Comparison of ENCODE assay signal across 39 cellular contexts in the genomic region with DNA sequence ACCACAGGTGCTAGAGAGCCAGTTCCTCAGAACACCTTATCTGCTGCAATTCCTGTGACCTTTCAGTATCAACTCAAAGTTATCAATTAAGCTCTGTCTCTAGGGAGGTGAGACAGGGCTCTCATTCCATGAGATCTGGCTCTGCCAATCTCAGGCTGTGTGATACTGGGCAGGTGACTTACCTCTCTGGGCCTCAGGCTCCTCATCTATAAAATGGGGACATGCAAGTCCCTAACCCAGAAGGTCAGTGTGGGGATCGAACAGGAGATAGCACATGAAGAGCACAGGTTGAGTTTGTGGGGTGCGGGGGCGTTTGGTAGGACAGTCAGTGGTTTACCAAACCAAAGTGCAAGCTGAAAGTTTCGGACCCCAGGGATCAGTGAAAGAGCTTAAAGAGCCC.
"Had no signal": no experiment of that assay in that cellular context is flagged by ENCODE, and none has a peak within 500 bp of the region (broad histone marks: within the 10 kb centered on the region; RNA-seq: fewer than 3 reads in every experiment).

No MANE protein-coding gene starts in this region.

- H3K4me3 ChIP-seq: adrenal gland, ascending aorta, body of pancreas, breast epithelium, cardiac muscle cell had no signal

- H3K36me3 Mint-ChIP-seq: activated naive CD4-positive, alpha-beta T cell treated with anti-CD3 and anti-CD28 coated beads, Interleukin-2, amount 10 ng/mL, durations not matched to agents 7 days and 5 days; activated naive CD4-positive, alpha-beta T cell treated with anti-CD3 and anti-CD28 coated beads, Interleukin-2, amount 50 U/mL, for 72 hours; activated naive CD8-positive, alpha-beta T cell; activated naive CD8-positive, alpha-beta T cell treated with anti-CD3 and anti-CD28 coated beads for 36 hours; activated naive CD8-positive, alpha-beta T cell treated with anti-CD3 and anti-CD28 coated beads, Interleukin-2, amount 10 ng/mL, durations not matched to agents 7 days and 5 days; brain had no signal

- H3K9me3 Mint-ChIP-seq: activated naive CD4-positive, alpha-beta T cell treated with anti-CD3 and anti-CD28 coated beads, Interleukin-2, amount 10 ng/mL, durations not matched to agents 7 days and 5 days; activated naive CD4-positive, alpha-beta T cell treated with anti-CD3 and anti-CD28 coated beads, Interleukin-2, amount 50 U/mL, for 72 hours; activated naive CD8-positive, alpha-beta T cell treated with anti-CD3 and anti-CD28 coated beads for 36 hours; activated naive CD8-positive, alpha-beta T cell treated with anti-CD3 and anti-CD28 coated beads, Interleukin-2, amount 10 ng/mL, durations not matched to agents 7 days and 5 days; activated naive CD8-positive, alpha-beta T cell treated with anti-CD3 and anti-CD28 coated beads, Interleukin-2, amount 50 U/mL, for 24 hours; activated T-cell treated with anti-CD3 and anti-CD28 coated beads, Interleukin-2, amount 50 U/mL, for 24 hours; activated T-cell treated with anti-CD3 and anti-CD28 coated beads, Interleukin-2, amount 50 U/mL, for 4 hours; activated T-cell treated with anti-CD3 and anti-CD28 coated beads, Interleukin-2, amount 50 U/mL, for 72 hours; activated T-helper 1 cell treated with anti-CD3 and anti-CD28 coated beads, Interleukin-12 subunit alpha, Interleukin-12 subunit beta, Interleukin-2, Interleukin-4 antibody, amounts not matched to agents 30 ng/mL and 10 ng/mL and 1 ng/mL, durations not matched to agents 14 hours and 24 hours and 36 hours; activated T-helper 17 cell treated with anti-CD3 and anti-CD28 coated beads, Interleukin-2, amount 50 U/mL, for 72 hours; activated T-helper 2 cell treated with anti-CD3 and anti-CD28 coated beads, Interferon-gamma antibody, Interleukin-2, Interleukin-4, amounts not matched to agents 10 μg/mL and 5 μg/mL and 100 μg/mL, durations not matched to agents 14 hours and 24 hours and 36 hours; central memory CD8-positive, alpha-beta T cell had no signal

- H3K4me1 ChIP-seq: adrenal gland, ascending aorta, breast epithelium had no signal

- H3K27me3 ChIP-seq: adrenal gland, ascending aorta, body of pancreas, brain microvascular endothelial cell, cardiac muscle cell had no signal

- H3K27me3 Mint-ChIP-seq: activated naive CD8-positive, alpha-beta T cell; activated naive CD8-positive, alpha-beta T cell treated with anti-CD3 and anti-CD28 coated beads for 36 hours; activated naive CD8-positive, alpha-beta T cell treated with anti-CD3 and anti-CD28 coated beads, Interleukin-2, amount 10 ng/mL, durations not matched to agents 7 days and 5 days; activated naive CD8-positive, alpha-beta T cell treated with anti-CD3 and anti-CD28 coated beads, Interleukin-2, amount 50 U/mL, for 24 hours; activated T-cell treated with anti-CD3 and anti-CD28 coated beads, Interleukin-2, amount 50 U/mL, for 24 hours had no signal

- H3K27ac ChIP-seq: adrenal gland, ascending aorta, body of pancreas, brain microvascular endothelial cell, breast epithelium, cardiac muscle cell had no signal

- H3K4me3 Mint-ChIP-seq: activated naive CD4-positive, alpha-beta T cell treated with anti-CD3 and anti-CD28 coated beads, Interleukin-2, amount 10 ng/mL, durations not matched to agents 7 days and 5 days; activated naive CD8-positive, alpha-beta T cell; activated naive CD8-positive, alpha-beta T cell treated with anti-CD3 and anti-CD28 coated beads for 36 hours; activated naive CD8-positive, alpha-beta T cell treated with anti-CD3 and anti-CD28 coated beads, Interleukin-2, amount 10 ng/mL, durations not matched to agents 7 days and 5 days; activated naive CD8-positive, alpha-beta T cell treated with anti-CD3 and anti-CD28 coated beads, Interleukin-2, amount 50 U/mL, for 24 hours; activated T-cell treated with anti-CD3 and anti-CD28 coated beads, Interleukin-2, amount 50 U/mL, for 24 hours; activated T-cell treated with anti-CD3 and anti-CD28 coated beads, Interleukin-2, amount 50 U/mL, for 4 hours; activated T-cell treated with anti-CD3 and anti-CD28 coated beads, Interleukin-2, amount 50 U/mL, for 72 hours; activated T-helper 1 cell treated with anti-CD3 and anti-CD28 coated beads, Interleukin-12 subunit alpha, Interleukin-12 subunit beta, Interleukin-2, Interleukin-4 antibody, amounts not matched to agents 30 ng/mL and 10 ng/mL and 1 ng/mL, durations not matched to agents 14 hours and 24 hours and 36 hours; activated T-helper 17 cell treated with anti-CD3 and anti-CD28 coated beads, Interleukin-2, amount 50 U/mL, for 72 hours; brain; central memory CD8-positive, alpha-beta T cell had no signal

- H3K9me3 ChIP-seq: adrenal gland, ascending aorta, body of pancreas, breast epithelium had no signal

- H3K36me3 ChIP-seq: adrenal gland, ascending aorta, brain microvascular endothelial cell, breast epithelium, cardiac muscle cell had no signal

- H3K27ac Mint-ChIP-seq: activated naive CD4-positive, alpha-beta T cell treated with anti-CD3 and anti-CD28 coated beads, Interleukin-2, amount 10 ng/mL, durations not matched to agents 7 days and 5 days; activated naive CD4-positive, alpha-beta T cell treated with anti-CD3 and anti-CD28 coated beads, Interleukin-2, amount 50 U/mL, for 72 hours; activated naive CD8-positive, alpha-beta T cell; activated naive CD8-positive, alpha-beta T cell treated with anti-CD3 and anti-CD28 coated beads for 36 hours; activated naive CD8-positive, alpha-beta T cell treated with anti-CD3 and anti-CD28 coated beads, Interleukin-2, amount 10 ng/mL, durations not matched to agents 7 days and 5 days; activated naive CD8-positive, alpha-beta T cell treated with anti-CD3 and anti-CD28 coated beads, Interleukin-2, amount 50 U/mL, for 24 hours; activated T-cell treated with anti-CD3 and anti-CD28 coated beads, Interleukin-2, amount 50 U/mL, for 24 hours; activated T-cell treated with anti-CD3 and anti-CD28 coated beads, Interleukin-2, amount 50 U/mL, for 72 hours; activated T-helper 1 cell treated with anti-CD3 and anti-CD28 coated beads, Interleukin-12 subunit alpha, Interleukin-12 subunit beta, Interleukin-2, Interleukin-4 antibody, amounts not matched to agents 30 ng/mL and 10 ng/mL and 1 ng/mL, durations not matched to agents 14 hours and 24 hours and 36 hours; activated T-helper 17 cell treated with anti-CD3 and anti-CD28 coated beads, Interleukin-2, amount 50 U/mL, for 72 hours; activated T-helper 2 cell treated with anti-CD3 and anti-CD28 coated beads, Interferon-gamma antibody, Interleukin-2, Interleukin-4, amounts not matched to agents 10 μg/mL and 5 μg/mL and 100 μg/mL, durations not matched to agents 14 hours and 24 hours and 36 hours had no signal

- ATAC-seq: activated naive CD4-positive, alpha-beta T cell treated with anti-CD3 and anti-CD28 coated beads, Interleukin-2, amount 50 U/mL, for 72 hours; activated naive CD8-positive, alpha-beta T cell treated with anti-CD3 and anti-CD28 coated beads, Interleukin-2, amount 50 U/mL, for 24 hours; activated T-cell treated with anti-CD3 and anti-CD28 coated beads, Interleukin-2, amount 50 U/mL, for 4 hours; activated T-cell treated with anti-CD3 and anti-CD28 coated beads, Interleukin-2, amount 50 U/mL, for 72 hours; activated T-helper 17 cell treated with anti-CD3 and anti-CD28 coated beads, Interleukin-2, amount 50 U/mL, for 72 hours; body of pancreas had no signal

- DNase-seq: activated effector memory CD4-positive, alpha-beta T cell treated with anti-CD3 and anti-CD28 coated beads, Interleukin-2, amount 50 U/mL, for 16 hours; activated effector memory CD4-positive, alpha-beta T cell treated with Interleukin-2 at 50 U/mL for 16 hours; activated gamma-delta T cell; activated gamma-delta T cell treated with Interleukin-2 at 50 U/mL for 16 hours; activated naive CD4-positive, alpha-beta T cell; activated naive CD4-positive, alpha-beta T cell treated with anti-CD3 and anti-CD28 coated beads, Interleukin-2, amount 10 ng/mL, durations not matched to agents 7 days and 5 days; activated naive CD4-positive, alpha-beta T cell treated with anti-CD3 and anti-CD28 coated beads, Interleukin-2, amount 50 U/mL, for 16 hours; activated naive CD4-positive, alpha-beta T cell treated with Interleukin-2 at 50 U/mL for 16 hours; activated naive CD8-positive, alpha-beta T cell treated with anti-CD3 and anti-CD28 coated beads for 36 hours; activated naive CD8-positive, alpha-beta T cell treated with anti-CD3 and anti-CD28 coated beads, Interleukin-2, amount 10 ng/mL, durations not matched to agents 7 days and 5 days; activated naive CD8-positive, alpha-beta T cell treated with anti-CD3 and anti-CD28 coated beads, Interleukin-2, amount 50 U/mL, for 24 hours; activated T-cell treated with anti-CD3 and anti-CD28 coated beads for 4 hours; activated T-cell treated with anti-CD3 and anti-CD28 coated beads, Interleukin-2, amount 50 U/mL, for 1 hour; activated T-cell treated with anti-CD3 and anti-CD28 coated beads, Interleukin-2, amount 50 U/mL, for 24 hours; activated T-cell treated with anti-CD3 and anti-CD28 coated beads, Interleukin-2, amount 50 U/mL, for 4 hours; activated T-cell treated with anti-CD3 and anti-CD28 coated beads, Interleukin-2, amount 50 U/mL, for 48 hours; activated T-cell treated with anti-CD3 and anti-CD28 coated beads, Interleukin-2, amount 50 U/mL, for 72 hours; adrenal gland; amniotic stem cell; amygdala; anterior cingulate cortex; aorta; body of pancreas; brain microvascular endothelial cell; caudate nucleus; central memory CD4-positive, alpha-beta T cell; cerebellar nuclear complex had no signal

- FAIRE-seq: astrocyte, bronchial epithelial cell had no signal

- H3K4me1 Mint-ChIP-seq: activated naive CD4-positive, alpha-beta T cell treated with anti-CD3 and anti-CD28 coated beads, Interleukin-2, amount 10 ng/mL, durations not matched to agents 7 days and 5 days; activated naive CD8-positive, alpha-beta T cell treated with anti-CD3 and anti-CD28 coated beads for 36 hours; activated naive CD8-positive, alpha-beta T cell treated with anti-CD3 and anti-CD28 coated beads, Interleukin-2, amount 10 ng/mL, durations not matched to agents 7 days and 5 days; activated naive CD8-positive, alpha-beta T cell treated with anti-CD3 and anti-CD28 coated beads, Interleukin-2, amount 50 U/mL, for 24 hours; activated T-helper 17 cell treated with anti-CD3 and anti-CD28 coated beads, Interleukin-2, amount 50 U/mL, for 72 hours; central memory CD8-positive, alpha-beta T cell had no signal
